ENCODE assay signal across 26 cellular contexts in genomic region chr10:11300563-11300962, GRCh38.
DNase-seq lines count a peak whose midpoint lies in the region; ATAC-seq and TF ChIP-seq lines count a peak whose summit lies in the region.
"Had no signal": no experiment of that assay in that cellular context is flagged by ENCODE, and none has a peak within 500 bp of the region (broad histone marks: within the 10 kb centered on the region; RNA-seq: fewer than 3 reads in every experiment).

No MANE protein-coding gene starts in this region.

- peaks cover 32% of the 10 kb centered on the region for H3K4me1 Mint-ChIP-seq in activated T-helper 17 cell treated with anti-CD3 and anti-CD28 coated beads, Interleukin-2, amount 50 U/mL, for 72 hours
- peaks cover 61 to 91% of the 10 kb centered on the region in 2 donors for H3K4me1 Mint-ChIP-seq in immature natural killer cell
- H3K4me1 Mint-ChIP-seq in stimulated activated naive B cell treated with anti-CD40 and anti-IgM and Interleukin-4, amounts not matched to agents 10 μg/mL and 1 μg/mL and 100 μg/mL, for 72 hours: peaks cover 14 to 17% of the 10 kb centered on the region in 2 donors

- intact Hi-C loops in left cardiac atrium (cut with DNase I): no loop called here

- H3K27me3 Mint-ChIP-seq in activated T-helper 17 cell treated with anti-CD3 and anti-CD28 coated beads, Interleukin-2, amount 50 U/mL, for 72 hours: no peaks in the 10 kb centered on the region
- H3K27me3 Mint-ChIP-seq in immature natural killer cell (ENCODE audit: low read depth in 3 of 3): peaks cover 11 to 59% (median 56%) of the 10 kb centered on the region in 3 donors
- no peaks in the 10 kb centered on the region for H3K27me3 Mint-ChIP-seq in stimulated activated naive B cell treated with anti-CD40 and anti-IgM and Interleukin-4, amounts not matched to agents 10 μg/mL and 1 μg/mL and 100 μg/mL, for 72 hours

- DNase-seq in cardiac muscle cell (ENCODE audit: low read depth in 1 of 2, low spot score in 1 of 2) (no peak), left cardiac atrium (no peak), immature natural killer cell (no peak)
- no peak for DNase-seq in stimulated activated naive B cell treated with anti-CD40 and anti-IgM and Interleukin-4, amounts not matched to agents 10 μg/mL and 1 μg/mL and 100 μg/mL, for 72 hours
- DNase-seq: C1 segment of cervical spinal cord, DMS 273 treated with DMSO at 0.1 percent for 48 hours, DMS79, EL, GDM1, HCEC 1CT, NCI-H1092, NCI-H1417 treated with DMSO at 0.1 percent for 48 hours, NCI-H1694 treated with DMSO at 0.1 percent for 48 hours, NCI-H2081, NCI-H2227 treated with DMSO at 0.1 percent for 48 hours, NCI-H526 treated with DMSO at 0.1 percent for 48 hours, PC-9, Right ventricle myocardium superior, RPMI8226 had no signal

- peak overlapping the region; percentile 14 for H3K27ac ChIP-seq in cardiac muscle cell
- H3K27ac ChIP-seq: HL-60, PC-9, SJSA1 had no signal

- no peaks in the 10 kb centered on the region for H3K4me1 ChIP-seq in cardiac muscle cell (ENCODE audit: low read depth)
- H3K4me1 ChIP-seq: SJSA1 had no signal

- no peak overlapping the region for H3K4me3 ChIP-seq in cardiac muscle cell
- H3K4me3 ChIP-seq: GM12878, PC-9, SJSA1 had no signal

- H3K4me3 Mint-ChIP-seq in activated T-helper 17 cell treated with anti-CD3 and anti-CD28 coated beads, Interleukin-2, amount 50 U/mL, for 72 hours: no peak overlapping the region
- no peak overlapping the region for H3K4me3 Mint-ChIP-seq in immature natural killer cell
- no peak overlapping the region for H3K4me3 Mint-ChIP-seq in stimulated activated naive B cell treated with anti-CD40 and anti-IgM and Interleukin-4, amounts not matched to agents 10 μg/mL and 1 μg/mL and 100 μg/mL, for 72 hours
- H3K4me3 Mint-ChIP-seq: CD8-positive, alpha-beta T cell had no signal

- no peaks in the 10 kb centered on the region for H3K27me3 ChIP-seq in cardiac muscle cell
- H3K27me3 ChIP-seq: SJSA1 had no signal

- no peak for TF ChIP-seq CTCF in cardiac muscle cell (IDR thresholded peaks at IDR 0.05; ENCODE audit: low read depth, low read length)

- peaks cover 8% of the 10 kb centered on the region for H3K36me3 ChIP-seq in cardiac muscle cell
- H3K36me3 ChIP-seq: SJSA1 had no signal

- H3K36me3 Mint-ChIP-seq in activated T-helper 17 cell treated with anti-CD3 and anti-CD28 coated beads, Interleukin-2, amount 50 U/mL, for 72 hours (ENCODE audit: low read depth): peaks cover 42% of the 10 kb centered on the region
- peaks cover 29 to 66% (median 54%) of the 10 kb centered on the region in 3 donors for H3K36me3 Mint-ChIP-seq in immature natural killer cell
- peaks cover 70 to 91% of the 10 kb centered on the region in 2 donors for H3K36me3 Mint-ChIP-seq in stimulated activated naive B cell treated with anti-CD40 and anti-IgM and Interleukin-4, amounts not matched to agents 10 μg/mL and 1 μg/mL and 100 μg/mL, for 72 hours

- ATAC-seq in left cardiac atrium (no peak), HG02610 (IDR thresholded peaks at IDR 0.05; ENCODE audit: unreplicated experiment) (no peak), GM21381 (IDR thresholded peaks at IDR 0.05; ENCODE audit: unreplicated experiment) (no peak)
- ATAC-seq in activated T-helper 17 cell treated with anti-CD3 and anti-CD28 coated beads, Interleukin-2, amount 50 U/mL, for 72 hours (replicated peaks): no peak
- no peak for ATAC-seq in stimulated activated naive B cell treated with anti-CD40 and anti-IgM and Interleukin-4, amounts not matched to agents 10 μg/mL and 1 μg/mL and 100 μg/mL, for 72 hours (replicated peaks)
- ATAC-seq: CD8-positive, alpha-beta T cell; GM12878 had no signal

- no peaks in the 10 kb centered on the region for H3K9me3 ChIP-seq in cardiac muscle cell (ENCODE audit: low read depth)
- H3K9me3 ChIP-seq: SJSA1 had no signal

- H3K27ac Mint-ChIP-seq in activated T-helper 17 cell treated with anti-CD3 and anti-CD28 coated beads, Interleukin-2, amount 50 U/mL, for 72 hours: peak overlapping the region; percentile 28
- peak overlapping the region; percentile 30 to 80 (median 72) for H3K27ac Mint-ChIP-seq in immature natural killer cell
- peak overlapping the region; percentile 47 for H3K27ac Mint-ChIP-seq in stimulated activated naive B cell treated with anti-CD40 and anti-IgM and Interleukin-4, amounts not matched to agents 10 μg/mL and 1 μg/mL and 100 μg/mL, for 72 hours

- H3K9me3 Mint-ChIP-seq in activated T-helper 17 cell treated with anti-CD3 and anti-CD28 coated beads, Interleukin-2, amount 50 U/mL, for 72 hours: no peaks in the 10 kb centered on the region
- H3K9me3 Mint-ChIP-seq in immature natural killer cell: no peaks in the 10 kb centered on the region
- peaks cover 2 to 5% of the 10 kb centered on the region in 2 donors for H3K9me3 Mint-ChIP-seq in stimulated activated naive B cell treated with anti-CD40 and anti-IgM and Interleukin-4, amounts not matched to agents 10 μg/mL and 1 μg/mL and 100 μg/mL, for 72 hours
- H3K9me3 Mint-ChIP-seq: CD8-positive, alpha-beta T cell had no signal
